Comparison of ENCODE assay signal across 8 cellular contexts in the genomic region with DNA sequence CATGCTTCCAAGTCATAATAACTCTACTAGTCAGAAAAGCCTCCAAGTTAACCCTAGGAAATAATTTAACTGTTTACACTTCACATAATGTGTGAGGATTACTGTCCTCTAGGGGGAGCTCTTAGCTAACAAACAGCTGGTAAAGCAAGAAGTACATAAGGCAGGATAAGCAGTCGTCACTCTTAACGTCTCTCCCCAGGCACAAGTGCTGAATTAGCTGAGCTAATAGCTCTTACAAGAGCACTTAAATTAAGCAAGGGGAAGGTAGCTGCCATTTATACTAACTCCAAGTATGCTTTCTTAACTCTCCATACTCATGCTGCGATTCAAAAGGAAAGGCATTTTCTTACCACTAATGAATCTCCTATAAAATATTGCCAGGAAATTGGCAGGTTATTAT.
DNase-seq lines count a peak whose midpoint lies in the region; ATAC-seq and TF ChIP-seq lines count a peak whose summit lies in the region.

No MANE protein-coding gene starts in this region.

- TF ChIP-seq CTCF in astrocyte of the spinal cord (IDR thresholded peaks at IDR 0.05; ENCODE audit: low read depth, low read length) = peak; percentile 66

- H3K4me3 ChIP-seq in astrocyte of the spinal cord (ENCODE audit: low read depth, low read length) = no peak overlapping the region

- in situ Hi-C loops in astrocyte of the spinal cord (cut with HindIII; ENCODE audit: low sequenced_read_pairs) = no loop called here

- ATAC-seq in left lobe of liver = peak; percentile 22

- peak; percentile 37 for DNase-seq in DMS153 (lab: John Stamatoyannopoulos, UW)
- DNase-seq in HS-27A (ENCODE audit: low read depth) = peak; percentile 55
- peak; percentile 61 for DNase-seq in NCI-H526 treated with DMSO at 0.1 percent for 48 hours (lab: John Stamatoyannopoulos, UW)
- peak; percentile 68 for DNase-seq in astrocyte of the spinal cord (ENCODE audit: low read depth, low spot score)
- no peak for DNase-seq in left lobe of liver (ENCODE audit: low spot score)
- no peak for DNase-seq in amygdala (lab: John Stamatoyannopoulos, UW)
- no peak for DNase-seq in cerebellum (ENCODE audit: low spot score)
- DNase-seq in stimulated activated CD4-positive, alpha-beta T cell treated with anti-CD3 and anti-CD28 coated beads, Interleukin-12 subunit alpha, Interleukin-12 subunit beta, amount 100 ng/mL, for 4 hours = no peak

Comparison
In these comparisons a context has a peak if more than half of its experiments do, and no peak if none do; other contexts are left out.
1. DNase-seq: peak in DMS153 (single experiment), HS-27A (single experiment), NCI-H526 treated with DMSO at 0.1 percent for 48 hours (single experiment) and astrocyte of the spinal cord (single experiment); none in left lobe of liver (single experiment), amygdala (0 of 56), cerebellum (single experiment) and stimulated activated CD4-positive, alpha-beta T cell treated with anti-CD3 and anti-CD28 coated beads, Interleukin-12 subunit alpha, Interleukin-12 subunit beta, amount 100 ng/mL, for 4 hours (single experiment).